8 cellular contexts compared by ENCODE assay signal in the genomic region with DNA sequence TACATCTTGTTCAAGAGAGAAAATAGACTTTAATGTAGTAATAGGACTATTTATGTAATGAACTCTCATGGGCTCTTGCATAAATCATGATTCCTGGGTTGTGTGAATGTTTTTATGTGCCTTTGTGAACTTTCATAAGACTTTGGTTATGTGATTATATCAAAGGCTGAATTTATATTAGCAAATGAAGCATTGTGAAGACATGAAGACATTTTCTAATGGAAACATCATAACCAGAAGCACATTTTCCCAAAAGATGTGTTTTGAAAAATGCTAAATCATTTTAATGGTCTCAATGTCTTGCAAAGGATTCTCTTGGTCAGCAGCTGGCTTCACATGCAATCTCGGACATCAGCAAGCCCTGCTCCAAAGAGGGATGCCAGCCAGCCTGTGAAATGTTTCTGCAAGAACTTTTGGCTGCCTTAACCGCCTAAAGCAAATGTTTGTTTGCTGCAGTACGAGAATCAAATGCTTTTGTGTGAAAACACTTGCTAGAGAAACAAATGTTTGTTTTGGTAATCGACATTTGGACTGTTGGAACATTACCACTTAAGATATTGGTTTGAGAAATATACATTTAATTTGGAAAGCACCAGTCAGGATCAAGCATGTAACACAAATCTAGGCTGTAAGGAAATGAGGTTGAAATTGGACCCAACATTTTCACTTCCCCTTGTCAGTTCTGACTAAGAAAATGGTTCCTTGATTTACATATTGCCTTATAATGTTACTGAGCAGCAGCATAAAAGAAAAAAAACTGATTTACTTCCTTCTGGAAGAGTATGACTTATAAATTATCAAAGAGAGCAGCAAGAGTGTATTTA.
A peak's percentile ranks its signal among the peaks of the same experiment; 100 is the strongest.
DNase-seq lines count a peak whose midpoint lies in the region; ATAC-seq and TF ChIP-seq lines count a peak whose summit lies in the region.

No MANE protein-coding gene starts in this region.

- no peak overlapping the region for H3K4me3 Mint-ChIP-seq in chondrocyte (ENCODE audit: unreplicated experiment)
- peak overlapping the region in 1 of 2 donors; percentile 41 for H3K4me3 Mint-ChIP-seq in activated T-cell treated with anti-CD3 and anti-CD28 coated beads, Interleukin-2, amount 50 U/mL, for 72 hours

- H3K4me3 ChIP-seq in AG10803 (ENCODE audit: low read length) (no peak overlapping the region), fibroblast of mammary gland (ENCODE audit: control insufficient read depth, low read depth, low read length) (no peak overlapping the region), upper lobe of left lung (no peak overlapping the region), Peyer's patch (no peak overlapping the region)

- H3K4me1 Mint-ChIP-seq in chondrocyte (ENCODE audit: low read depth) = peaks cover 13% of the 10 kb centered on the region
- peaks cover 18% of the 10 kb centered on the region for H3K4me1 Mint-ChIP-seq in activated T-cell treated with anti-CD3 and anti-CD28 coated beads, Interleukin-2, amount 50 U/mL, for 72 hours (ENCODE audit: low read depth)

- no peaks in the 10 kb centered on the region for H3K36me3 ChIP-seq in upper lobe of left lung
- H3K36me3 ChIP-seq in Peyer's patch = no peaks in the 10 kb centered on the region

- no peaks in the 10 kb centered on the region for H3K27me3 Mint-ChIP-seq in chondrocyte (ENCODE audit: low read depth)
- H3K27me3 Mint-ChIP-seq in activated T-cell treated with anti-CD3 and anti-CD28 coated beads, Interleukin-2, amount 50 U/mL, for 72 hours (ENCODE audit: low read depth) = no peaks in the 10 kb centered on the region

- no peak for TF ChIP-seq POLR2A in upper lobe of left lung (IDR thresholded peaks at IDR 0.05)
- no peak for TF ChIP-seq POLR2A in Peyer's patch (IDR thresholded peaks at IDR 0.05)

- H3K27me3 ChIP-seq in upper lobe of left lung (no peaks in the 10 kb centered on the region), Peyer's patch (no peaks in the 10 kb centered on the region)

- H3K27ac Mint-ChIP-seq in chondrocyte (ENCODE audit: unreplicated experiment) = no peak overlapping the region
- no peak overlapping the region for H3K27ac Mint-ChIP-seq in activated T-cell treated with anti-CD3 and anti-CD28 coated beads, Interleukin-2, amount 50 U/mL, for 72 hours

- H3K4me1 ChIP-seq in upper lobe of left lung = peaks cover 3 to 13% (median 9%) of the 10 kb centered on the region in 4 donors
- no peaks in the 10 kb centered on the region for H3K4me1 ChIP-seq in Peyer's patch

- TF ChIP-seq EP300 in upper lobe of left lung (IDR thresholded peaks at IDR 0.05) = no peak

- ATAC-seq in HG03457 (IDR thresholded peaks at IDR 0.05; ENCODE audit: unreplicated experiment) = peak; percentile 92
- peak in 1 of 2 donors; percentile 51 for ATAC-seq in upper lobe of left lung (ENCODE audit: low FRiP score in 2 of 2)
- ATAC-seq in activated T-cell treated with anti-CD3 and anti-CD28 coated beads, Interleukin-2, amount 50 U/mL, for 72 hours (replicated peaks in 1 of 2) = no peak

- no peaks in the 10 kb centered on the region for H3K9me3 ChIP-seq in upper lobe of left lung
- H3K9me3 ChIP-seq in Peyer's patch = no peaks in the 10 kb centered on the region

- H3K27ac ChIP-seq in upper lobe of left lung (peak overlapping the region; percentile 5 to 31 (median 18)), Peyer's patch (peak overlapping the region in 2 of 4 donors; percentile 7 to 43)

- TF ChIP-seq CTCF in AG10803 (conservative IDR thresholded peaks at IDR 0.05; ENCODE audit: low read length) (no peak), GM20000 (IDR thresholded peaks at IDR 0.05; ENCODE audit: extremely low read depth, missing control alignments) (no peak), fibroblast of mammary gland (conservative IDR thresholded peaks at IDR 0.05; ENCODE audit: control insufficient read depth, insufficient read depth, low read depth, low read length) (no peak), upper lobe of left lung (IDR thresholded peaks at IDR 0.05) (no peak), chondrocyte (IDR thresholded peaks at IDR 0.05) (no peak), Peyer's patch (IDR thresholded peaks at IDR 0.05) (no peak)

- no peaks in the 10 kb centered on the region for H3K36me3 Mint-ChIP-seq in chondrocyte (ENCODE audit: low read depth)
- H3K36me3 Mint-ChIP-seq in activated T-cell treated with anti-CD3 and anti-CD28 coated beads, Interleukin-2, amount 50 U/mL, for 72 hours (ENCODE audit: insufficient read depth in 2 of 2) = peaks cover 0 to 5% of the 10 kb centered on the region in 2 donors

- DNase-seq in AG10803 (ENCODE audit: low read depth) (peak; percentile 98), GM20000 (ENCODE audit: low spot score) (peak; percentile 27), fibroblast of mammary gland (ENCODE audit: low read depth) (peak; percentile 62), upper lobe of left lung (no peak), chondrocyte (ENCODE audit: low spot score) (no peak), Peyer's patch (no peak)
- DNase-seq in activated T-cell treated with anti-CD3 and anti-CD28 coated beads, Interleukin-2, amount 50 U/mL, for 72 hours = no peak

- 35 to 39% methylated on average over 4 of the region's 4 CpGs for WGBS in upper lobe of left lung, 2 donors

- H3K9me3 Mint-ChIP-seq in chondrocyte (ENCODE audit: low read depth) = no peaks in the 10 kb centered on the region
- H3K9me3 Mint-ChIP-seq in activated T-cell treated with anti-CD3 and anti-CD28 coated beads, Interleukin-2, amount 50 U/mL, for 72 hours = peaks cover 0 to 3% of the 10 kb centered on the region in 2 donors

Comparison
In these comparisons a context has a peak if more than half of its experiments do, and no peak if none do; other contexts are left out.
1. DNase-seq: peak in AG10803 (single experiment), GM20000 (single experiment) and fibroblast of mammary gland (single experiment); none in upper lobe of left lung (0 of 2), chondrocyte (single experiment), activated T-cell treated with anti-CD3 and anti-CD28 coated beads, Interleukin-2, amount 50 U/mL, for 72 hours (0 of 2) and Peyer's patch (0 of 3).